ENCODE assay signal across 15 cellular contexts in the genomic region with DNA sequence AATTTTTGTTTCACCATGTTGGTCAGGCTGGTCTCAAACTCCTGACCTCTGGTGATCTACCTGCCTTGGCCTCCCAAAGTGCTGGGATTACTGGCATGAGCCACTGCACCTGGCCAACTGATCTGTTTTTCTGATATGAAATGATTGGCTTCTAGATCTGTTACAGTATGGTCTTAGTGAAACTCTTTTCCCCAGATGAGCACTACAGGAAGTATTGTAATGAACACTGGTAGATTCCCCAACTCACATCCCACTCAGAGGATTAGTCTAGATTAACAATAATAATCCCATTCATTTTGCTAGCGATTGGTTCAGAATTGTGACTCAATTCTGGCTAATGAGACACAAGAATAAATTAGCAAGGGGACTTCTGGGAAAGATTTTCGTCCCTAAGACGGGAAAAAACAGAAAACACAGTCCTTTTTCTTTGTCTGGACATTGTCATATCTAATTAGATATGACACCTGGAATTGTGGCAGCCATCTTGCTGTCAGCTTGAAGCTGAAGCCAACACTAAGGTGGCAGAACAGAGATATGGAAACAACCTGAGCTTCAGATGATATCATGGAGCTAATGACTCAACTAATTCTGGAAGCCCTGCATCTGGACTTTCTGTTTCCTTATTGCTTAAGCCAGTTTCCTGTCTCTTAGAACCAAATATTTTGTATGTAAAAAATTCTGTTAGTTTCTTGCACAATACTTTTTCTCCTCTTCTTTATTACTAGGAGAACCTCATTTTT. TPM values are rescaled to one million over a fixed set of nuclear protein-coding genes. Genes with fewer than 3 reads are reported as not detected.
A peak's percentile ranks its signal among the peaks of the same experiment; 100 is the strongest.
DNase-seq lines count a peak whose midpoint lies in the region; ATAC-seq, FAIRE-seq and TF ChIP-seq lines count a peak whose summit lies in the region.
"Had no signal": no experiment of that assay in that cellular context is flagged by ENCODE, and none has a peak within 500 bp of the region (broad histone marks: within the 10 kb centered on the region; RNA-seq: fewer than 3 reads in every experiment).

No MANE protein-coding gene starts in this region.

- peaks cover 11% of the 10 kb centered on the region for H3K9me3 Mint-ChIP-seq in activated CD4-positive, alpha-beta T cell treated with anti-CD3 and anti-CD28 coated beads, Interleukin-2, amount 10 ng/mL, durations not matched to agents 24 days and 14 days

- TF ChIP-seq RAD21 in GM12878 (IDR thresholded peaks at IDR 0.05; ENCODE audit: insufficient read depth, low read depth, low read length): no peak

- H3K9me3 ChIP-seq in MM.1S (replicated peaks; ENCODE audit: insufficient read depth, low read length) (no peaks in the 10 kb centered on the region), GM12878 (replicated peaks; ENCODE audit: control insufficient read depth, insufficient read depth, low read length) (no peaks in the 10 kb centered on the region)
- no peaks in the 10 kb centered on the region for H3K9me3 ChIP-seq in effector memory CD4-positive, alpha-beta T cell (ENCODE audit: control insufficient read depth, low read length)

- no peak for TF ChIP-seq POLR2A in GM12878 (IDR thresholded peaks at IDR 0.05; ENCODE audit: low read depth, low read length)
- no peak for TF ChIP-seq POLR2A in H54 (IDR thresholded peaks at IDR 0.05; ENCODE audit: low read depth, low read length)

- no peak overlapping the region for H3K4me3 Mint-ChIP-seq in activated CD4-positive, alpha-beta T cell treated with anti-CD3 and anti-CD28 coated beads, Interleukin-2, amount 10 ng/mL, durations not matched to agents 24 days and 14 days

- in situ Hi-C loops in GM12878 (cut with MboI): no loop called here

- no peaks in the 10 kb centered on the region for H3K36me3 Mint-ChIP-seq in activated CD4-positive, alpha-beta T cell treated with anti-CD3 and anti-CD28 coated beads, Interleukin-2, amount 10 ng/mL, durations not matched to agents 24 days and 14 days (ENCODE audit: low read depth)

- TF ChIP-seq CTCF in MM.1S (IDR thresholded peaks at IDR 0.05; ENCODE audit: low read length) (no peak), GM12878 (IDR thresholded peaks at IDR 0.05 in 2 of 3, conservative IDR thresholded peaks at IDR 0.05 in 1 of 3; ENCODE audit: control insufficient read depth in 2 of 3, extremely low read depth in 1 of 3, insufficient read depth in 1 of 3, low read depth in 3 of 3, low read length in 3 of 3) (no peak)

- peaks cover 10% of the 10 kb centered on the region for H3K27me3 Mint-ChIP-seq in activated CD4-positive, alpha-beta T cell treated with anti-CD3 and anti-CD28 coated beads, Interleukin-2, amount 10 ng/mL, durations not matched to agents 24 days and 14 days

- H3K4me2 ChIP-seq in MM.1S (ENCODE audit: low read depth, low read length) (no peak overlapping the region), GM12878 (ENCODE audit: control insufficient read depth, insufficient read depth) (no peak overlapping the region)
- H3K4me2 ChIP-seq: KMS-11 had no signal

- no peak for DNase-seq in activated CD4-positive, alpha-beta T cell treated with anti-CD3 and anti-CD28 coated beads, Interleukin-2, amount 10 ng/mL, durations not matched to agents 24 days and 14 days
- no peak for DNase-seq in activated CD4-positive, alpha-beta T cell treated with anti-CD3 and anti-CD28 coated beads, Interleukin-2, amount 50 U/mL, for 4 hours
- peak; percentile 7 for DNase-seq in MM.1S
- DNase-seq in GM12878 (ENCODE audit: low read depth, low spot score): no peak
- peak; percentile 45 for DNase-seq in renal cortical epithelial cell (ENCODE audit: low read depth)
- no peak for DNase-seq in H54 (ENCODE audit: insufficient read length, low spot score)
- DNase-seq in effector memory CD4-positive, alpha-beta T cell: no peak
- DNase-seq: amygdala; NCI-H69; right cardiac atrium; stimulated activated CD8-positive, alpha-beta memory T cell treated with anti-CD3 and anti-CD28 coated beads, Interleukin-4, amount 100 ng/mL, for 48 hours; T-helper 9 cell had no signal

- 0% methylated on average over 3 of the region's 3 CpGs for WGBS in GM12878 (ENCODE audit: insufficient coverage, insufficient replicate concordance, low lambda C conversion rate, missing lambda C conversion rate)

- no peaks in the 10 kb centered on the region for H3K9me2 ChIP-seq in MM.1S (replicated peaks; ENCODE audit: insufficient read depth, low read length)

- ATAC-seq in GM12878 (peak; percentile 31; the same call in 2 of the 3 replicates), GM21717 (IDR thresholded peaks at IDR 0.05; ENCODE audit: unreplicated experiment) (no peak)
- ATAC-seq: esophagus mucosa, right cardiac atrium had no signal

- H3K27me3 ChIP-seq in MM.1S (replicated peaks; ENCODE audit: insufficient read depth, low read length) (no peaks in the 10 kb centered on the region), GM12878 (replicated peaks in 1 of 2; ENCODE audit: control insufficient read depth in 2 of 2, insufficient read depth in 2 of 2, low read length in 1 of 2) (no peaks in the 10 kb centered on the region)
- H3K27me3 ChIP-seq in effector memory CD4-positive, alpha-beta T cell (replicated peaks; ENCODE audit: control insufficient read depth, insufficient read depth, low read length, poor library complexity, severe bottlenecking): peaks cover 5% of the 10 kb centered on the region

- RAD21 ChIA-PET in GM12878 (lab: Charles Lee; ENCODE audit: unreplicated experiment): no interaction called here

- H3K79me2 ChIP-seq in MM.1S (ENCODE audit: low read length) (no peaks in the 10 kb centered on the region), GM12878 (ENCODE audit: control insufficient read depth, insufficient read depth, low read length) (no peaks in the 10 kb centered on the region)

- H3K4me3 ChIP-seq in MM.1S (ENCODE audit: low read length): no peak overlapping the region
- no peak overlapping the region for H3K4me3 ChIP-seq in GM12878
- no peak overlapping the region for H3K4me3 ChIP-seq in effector memory CD4-positive, alpha-beta T cell (ENCODE audit: insufficient read depth, low read depth, low read length, poor library complexity, severe bottlenecking)

- TF ChIP-seq EP300 in GM12878 (IDR thresholded peaks at IDR 0.05; ENCODE audit: borderline replicate concordance in 1 of 2, control insufficient read depth in 1 of 2, low read depth in 2 of 2, low read length in 2 of 2): no peak

- peak overlapping the region; percentile 57 for H3K27ac Mint-ChIP-seq in activated CD4-positive, alpha-beta T cell treated with anti-CD3 and anti-CD28 coated beads, Interleukin-2, amount 10 ng/mL, durations not matched to agents 24 days and 14 days

- no TSS peak for BruUV-seq in GM12878 (replicated peaks; lab: Mats Ljungman, UMichigan)

- POLR2A ChIA-PET in GM12878 (lab: Charles Lee): no interaction called here

- H3K36me3 ChIP-seq in MM.1S (replicated peaks; ENCODE audit: insufficient read depth, low read length): no peaks in the 10 kb centered on the region
- H3K36me3 ChIP-seq in GM12878 (ENCODE audit: control insufficient read depth in 2 of 2, insufficient read depth in 2 of 2, low read length in 1 of 2): no peaks in the 10 kb centered on the region
- H3K36me3 ChIP-seq in effector memory CD4-positive, alpha-beta T cell (ENCODE audit: control insufficient read depth, insufficient read depth, low read length): no peaks in the 10 kb centered on the region

- FAIRE-seq in GM12878 (lab: Jason Lieb, UNC) (peak; percentile 59), H54 (lab: Jason Lieb, UNC) (no peak)

- no peaks in the 10 kb centered on the region for H4K20me1 ChIP-seq in MM.1S (ENCODE audit: insufficient read depth, low read length)
- no peaks in the 10 kb centered on the region for H4K20me1 ChIP-seq in GM12878 (ENCODE audit: control insufficient read depth, insufficient read depth)

- SMC1A ChIA-PET in GM12878 (lab: Charles Lee; ENCODE audit: uncharacterized antibody, unreplicated experiment): interaction anchor here (0.6 to 1.3 kb wide), 4 partner anchors 11 to 498 kb away, joined by 3 read pairs; no protein-coding TSS in a partner anchor

- no peak overlapping the region for H2AFZ ChIP-seq in MM.1S (ENCODE audit: low read length)
- H2AFZ ChIP-seq in GM12878 (ENCODE audit: control insufficient read depth, low read depth, low read length): no peak overlapping the region

- no peak overlapping the region for H3K27ac ChIP-seq in MM.1S (ENCODE audit: low read length)
- no peak overlapping the region for H3K27ac ChIP-seq in GM12878 (ENCODE audit: control insufficient read depth, insufficient read depth)
- no peak overlapping the region for H3K27ac ChIP-seq in effector memory CD4-positive, alpha-beta T cell (ENCODE audit: insufficient read depth, low read length, poor library complexity, severe bottlenecking)
- H3K27ac ChIP-seq: KMS-11 had no signal

- no peaks in the 10 kb centered on the region for H3F3A ChIP-seq in MM.1S (ENCODE audit: insufficient read depth, low read length)

- H3K4me1 Mint-ChIP-seq in activated CD4-positive, alpha-beta T cell treated with anti-CD3 and anti-CD28 coated beads, Interleukin-2, amount 10 ng/mL, durations not matched to agents 24 days and 14 days: peaks cover 10% of the 10 kb centered on the region

- no peak overlapping the region for H3K9ac ChIP-seq in MM.1S (ENCODE audit: low read length)
- H3K9ac ChIP-seq in GM12878 (ENCODE audit: control insufficient read depth, insufficient read depth, low read length): no peak overlapping the region
- H3K9ac ChIP-seq: KMS-11 had no signal

- CTCF ChIA-PET in GM12878 (lab: Yijun Ruan, JAX): interaction anchor here (1.8 to 2.8 kb wide), 2 partner anchors 12 to 14 kb away, joined by 5 to 16 read pairs; no protein-coding TSS in a partner anchor

- intact Hi-C loops in activated CD4-positive, alpha-beta T cell treated with anti-CD3 and anti-CD28 coated beads, Interleukin-2, amount 10 ng/mL, durations not matched to agents 24 days and 14 days (cut with micrococcal nuclease): loop anchor here (2.0 kb wide), 1 partner anchor 46 kb away; no protein-coding TSS in a partner anchor
- intact Hi-C loops in GM12878 (cut with micrococcal nuclease; ENCODE audit: unreplicated experiment): loop anchor here (10.0 kb wide), 1 partner anchor 226 kb away; no protein-coding TSS in a partner anchor

- H3K4me1 ChIP-seq in MM.1S (ENCODE audit: low read length) (0 out of 2 replicates have a peak, but pooled peaks cover 8% of the 10 kb centered on the region), GM12878 (ENCODE audit: control insufficient read depth, insufficient read depth, low read length) (no peaks in the 10 kb centered on the region; the same call in 1 of the 2 replicates)
- H3K4me1 ChIP-seq in effector memory CD4-positive, alpha-beta T cell (ENCODE audit: control insufficient read depth, insufficient read depth, low read length, poor library complexity, severe bottlenecking): no peaks in the 10 kb centered on the region

RNA-seq across cellular contexts. Expression of a gene that starts 17.4 kb away (rescaled TPM):
- 61.6 and 68.7 TPM in 2 replicates for total RNA-seq in activated CD4-positive, alpha-beta T cell treated with anti-CD3 and anti-CD28 coated beads, Interleukin-2, amount 10 ng/mL, durations not matched to agents 24 days and 14 days
- total RNA-seq in GM12878 (2013; cell fraction: nucleolus; rRNA removed): 77.3 and 80.7 TPM in 2 replicates
- total RNA-seq in GM12878 (2014; rRNA removed): 36.9 and 38.0 TPM in 2 replicates
- total RNA-seq in GM12878 (2014; rRNA removed; fragmentation: Illumina TruSeq; extraction: Trizol): 41.0 and 45.6 TPM in 2 replicates
- total RNA-seq in GM12878 (2021): 40.7 and 42.5 TPM in 2 replicates
- 21.6 TPM for polyA plus RNA-seq in GM12878 (2011; ENCODE audit: low read depth)
- polyA plus RNA-seq in GM12878 (2011; rRNA removed): 43.4 and 53.8 TPM in 2 replicates
- 30.8 and 37.2 TPM in 2 replicates for polyA plus RNA-seq in GM12878 (2011; cell fraction: cytosol; rRNA removed)
- polyA plus RNA-seq in GM12878 (2011; cell fraction: nucleus; rRNA removed): 56.9 and 67.2 TPM in 2 replicates
- polyA plus RNA-seq in GM12878 (2012): 27.7 and 36.8 TPM in 2 replicates
- 79.1 and 84.8 TPM in 2 replicates for polyA plus RNA-seq in GM12878 (2014; fragmentation: Illumina TruSeq; extraction: Trizol)
- 10 to 100 TPM; 17.8 to 21.9 TPM for polyA plus RNA-seq in GM12878 (2014; fragmentation: Nextera tagmentation; extraction: Ambion mirVana)
- 33.7 and 35.4 TPM in 2 replicates for polyA plus RNA-seq in GM12878 (2014; rRNA removed)
- polyA plus RNA-seq in GM12878 (2016; fragmentation: Nextera tagmentation; extraction: Ambion mirVana): 10 to 100 TPM; 45.7 to 48.1 TPM
- polyA minus RNA-seq in GM12878 (2011; rRNA and poly(A)+ RNA removed): 33.4 and 39.0 TPM in 2 replicates
- polyA minus RNA-seq in GM12878 (2011; cell fraction: cytosol; rRNA and poly(A)+ RNA removed): 11.6 and 19.0 TPM in 2 replicates
- polyA minus RNA-seq in GM12878 (2011; cell fraction: nucleus; rRNA and poly(A)+ RNA removed): 32.8 and 49.5 TPM in 2 replicates
- 158 and 262 TPM in 2 replicates for total RNA-seq in renal cortical epithelial cell

RNA-seq across cellular contexts. Expression of a gene that starts 33.6 kb away (rescaled TPM):
- 20.1 and 20.3 TPM in 2 replicates for total RNA-seq in activated CD4-positive, alpha-beta T cell treated with anti-CD3 and anti-CD28 coated beads, Interleukin-2, amount 10 ng/mL, durations not matched to agents 24 days and 14 days
- total RNA-seq in GM12878 (2013; cell fraction: nucleolus; rRNA removed): 0.34 and 0.73 TPM in 2 replicates
- 1.0 and 1.8 TPM in 2 replicates for total RNA-seq in GM12878 (2014; rRNA removed)
- total RNA-seq in GM12878 (2014; rRNA removed; fragmentation: Illumina TruSeq; extraction: Trizol): 0.41 and 0.67 TPM in 2 replicates
- total RNA-seq in GM12878 (2021): 2.5 and 3.0 TPM in 2 replicates
- 2.0 TPM for polyA plus RNA-seq in GM12878 (2011; ENCODE audit: low read depth)
- polyA plus RNA-seq in GM12878 (2011; rRNA removed): 0.27 and 1.2 TPM in 2 replicates
- 1.3 and 1.6 TPM in 2 replicates for polyA plus RNA-seq in GM12878 (2011; cell fraction: cytosol; rRNA removed)
- 3.9 and 4.6 TPM in 2 replicates for polyA plus RNA-seq in GM12878 (2011; cell fraction: nucleus; rRNA removed)
- 3.3 and 4.4 TPM in 2 replicates for polyA plus RNA-seq in GM12878 (2012)
- 1.3 and 1.4 TPM in 2 replicates for polyA plus RNA-seq in GM12878 (2014; fragmentation: Illumina TruSeq; extraction: Trizol)
- under 1 TPM; 0.11 to 0.20 TPM for polyA plus RNA-seq in GM12878 (2014; fragmentation: Nextera tagmentation; extraction: Ambion mirVana)
- polyA plus RNA-seq in GM12878 (2014; rRNA removed): 1.3 TPM in 2 replicates
- 1 to 10 TPM in 1 of 2 experiments, under 1 TPM in 1; 0.16 to 1.1 TPM for polyA plus RNA-seq in GM12878 (2016; fragmentation: Nextera tagmentation; extraction: Ambion mirVana)
- 0.95 and 1.3 TPM in 2 replicates for polyA minus RNA-seq in GM12878 (2011; rRNA and poly(A)+ RNA removed)
- 0.62 and 3.5 TPM in 2 replicates for polyA minus RNA-seq in GM12878 (2011; cell fraction: cytosol; rRNA and poly(A)+ RNA removed)
- 0.60 and 1.8 TPM in 2 replicates for polyA minus RNA-seq in GM12878 (2011; cell fraction: nucleus; rRNA and poly(A)+ RNA removed)
- total RNA-seq in renal cortical epithelial cell: 82.1 and 139 TPM in 2 replicates

Comparison
In these comparisons a context has a peak if more than half of its experiments do, and no peak if none do; other contexts are left out.
1. DNase-seq: peak in MM.1S (single experiment) and renal cortical epithelial cell (single experiment); none in activated CD4-positive, alpha-beta T cell treated with anti-CD3 and anti-CD28 coated beads, Interleukin-2, amount 10 ng/mL, durations not matched to agents 24 days and 14 days (single experiment), activated CD4-positive, alpha-beta T cell treated with anti-CD3 and anti-CD28 coated beads, Interleukin-2, amount 50 U/mL, for 4 hours (0 of 2), GM12878 (single experiment), H54 (single experiment) and effector memory CD4-positive, alpha-beta T cell (0 of 3).